2 cellular contexts compared by ENCODE assay signal in the genomic region with DNA sequence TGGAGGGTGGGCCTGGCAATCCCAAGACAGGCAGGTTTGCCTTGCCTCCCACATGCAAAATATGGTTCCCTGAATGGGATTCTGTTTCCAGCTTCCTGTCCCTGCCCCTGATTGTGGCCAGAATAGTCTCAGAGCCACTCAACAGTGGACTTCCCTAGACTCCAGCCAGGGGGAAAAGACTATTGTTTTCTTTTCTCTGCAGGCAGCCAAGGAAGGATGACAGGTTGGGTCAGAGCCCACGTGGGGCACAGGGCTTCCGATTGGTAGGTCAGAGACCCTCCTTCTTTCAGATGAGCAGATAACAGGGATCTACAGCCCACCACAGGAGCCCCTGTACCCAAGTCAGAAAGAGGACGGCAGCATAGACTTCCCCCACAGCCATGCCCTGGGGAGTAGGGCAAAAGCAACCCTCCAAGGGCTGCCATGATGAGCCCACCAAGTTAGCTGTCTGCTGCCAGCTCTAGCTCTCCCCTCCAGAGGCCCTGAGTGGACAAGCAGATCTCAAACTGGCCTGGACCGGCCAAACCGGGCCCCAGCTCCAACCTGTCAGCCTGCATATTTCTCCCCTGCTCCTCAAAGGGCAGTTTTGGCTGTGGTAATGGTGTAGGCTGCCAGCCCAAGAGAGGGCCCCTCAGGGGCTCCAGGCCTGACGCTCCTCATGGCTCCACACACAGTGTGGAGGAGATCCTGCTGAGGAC.
TF ChIP-seq lines count a peak whose summit lies in the region.

No MANE protein-coding gene starts in this region.

TF ChIP-seq in SK-N-SH, 30 proteins besides CTCF, POLR2A, EP300 and RAD21:
- TF ChIP-seq NRF1 (IDR thresholded peaks at IDR 0.05; ENCODE audit: low read depth, low read length) (no peak), RFX5 (IDR thresholded peaks at IDR 0.05; ENCODE audit: low read length) (no peak)

TF ChIP-seq in SK-N-SH treated with all-trans-retinoic acid at 6 μM for 48 hours, 23 proteins besides CTCF, POLR2A, EP300 and RAD21:
- TF ChIP-seq, protein P1, sequence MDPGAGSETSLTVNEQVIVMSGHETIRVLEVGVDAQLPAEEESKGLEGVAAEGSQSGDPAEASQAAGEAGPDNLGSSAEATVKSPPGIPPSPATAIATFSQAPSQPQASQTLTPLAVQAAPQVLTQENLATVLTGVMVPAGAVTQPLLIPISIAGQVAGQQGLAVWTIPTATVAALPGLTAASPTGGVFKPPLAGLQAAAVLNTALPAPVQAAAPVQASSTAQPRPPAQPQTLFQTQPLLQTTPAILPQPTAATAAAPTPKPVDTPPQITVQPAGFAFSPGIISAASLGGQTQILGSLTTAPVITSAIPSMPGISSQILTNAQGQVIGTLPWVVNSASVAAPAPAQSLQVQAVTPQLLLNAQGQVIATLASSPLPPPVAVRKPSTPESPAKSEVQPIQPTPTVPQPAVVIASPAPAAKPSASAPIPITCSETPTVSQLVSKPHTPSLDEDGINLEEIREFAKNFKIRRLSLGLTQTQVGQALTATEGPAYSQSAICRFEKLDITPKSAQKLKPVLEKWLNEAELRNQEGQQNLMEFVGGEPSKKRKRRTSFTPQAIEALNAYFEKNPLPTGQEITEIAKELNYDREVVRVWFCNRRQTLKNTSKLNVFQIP (CRISPR knock-in tag; IDR thresholded peaks at IDR 0.05; ENCODE audit: borderline replicate concordance, low read depth) = no peak
- TF ChIP-seq, protein P2, sequence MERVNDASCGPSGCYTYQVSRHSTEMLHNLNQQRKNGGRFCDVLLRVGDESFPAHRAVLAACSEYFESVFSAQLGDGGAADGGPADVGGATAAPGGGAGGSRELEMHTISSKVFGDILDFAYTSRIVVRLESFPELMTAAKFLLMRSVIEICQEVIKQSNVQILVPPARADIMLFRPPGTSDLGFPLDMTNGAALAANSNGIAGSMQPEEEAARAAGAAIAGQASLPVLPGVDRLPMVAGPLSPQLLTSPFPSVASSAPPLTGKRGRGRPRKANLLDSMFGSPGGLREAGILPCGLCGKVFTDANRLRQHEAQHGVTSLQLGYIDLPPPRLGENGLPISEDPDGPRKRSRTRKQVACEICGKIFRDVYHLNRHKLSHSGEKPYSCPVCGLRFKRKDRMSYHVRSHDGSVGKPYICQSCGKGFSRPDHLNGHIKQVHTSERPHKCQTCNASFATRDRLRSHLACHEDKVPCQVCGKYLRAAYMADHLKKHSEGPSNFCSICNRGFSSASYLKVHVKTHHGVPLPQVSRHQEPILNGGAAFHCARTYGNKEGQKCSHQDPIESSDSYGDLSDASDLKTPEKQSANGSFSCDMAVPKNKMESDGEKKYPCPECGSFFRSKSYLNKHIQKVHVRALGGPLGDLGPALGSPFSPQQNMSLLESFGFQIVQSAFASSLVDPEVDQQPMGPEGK (CRISPR knock-in tag; IDR thresholded peaks at IDR 0.05; ENCODE audit: borderline replicate concordance) = no peak
- no peak for TF ChIP-seq GLIS3 (CRISPR knock-in tag; IDR thresholded peaks at IDR 0.05)
